In the genomic region with DNA sequence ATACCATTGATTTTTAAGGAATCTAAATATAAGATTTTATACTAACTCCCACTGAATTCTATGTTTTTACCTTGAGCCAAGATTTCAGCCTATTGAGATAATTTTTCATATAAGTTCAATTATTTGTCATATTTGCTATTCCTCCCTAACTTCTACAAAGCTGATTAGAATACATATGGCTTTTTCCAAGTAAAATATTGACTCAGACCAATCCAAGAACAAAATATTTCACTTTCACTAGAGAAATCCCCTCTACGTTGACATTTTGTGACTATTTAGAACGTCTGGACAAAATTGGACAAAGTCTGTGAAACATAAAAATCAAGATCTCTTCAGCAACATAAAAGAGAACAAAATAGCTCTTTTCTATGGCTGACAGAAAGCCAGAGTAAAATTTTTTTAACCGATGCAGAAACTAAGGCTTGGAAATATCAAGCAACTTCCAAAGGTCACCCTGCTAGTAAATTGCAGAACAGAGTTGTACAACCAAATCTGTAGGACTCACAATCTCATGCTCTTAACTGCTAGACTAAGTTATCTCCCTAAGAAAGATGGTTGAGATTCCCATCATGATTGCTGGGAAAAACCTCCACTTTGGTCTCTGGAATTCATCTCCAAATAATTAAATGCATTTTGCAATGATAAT, we compare ENCODE assay signal across 21 cellular contexts.
DNase-seq lines count a peak whose midpoint lies in the region; ATAC-seq and TF ChIP-seq lines count a peak whose summit lies in the region.
"Had no signal": no experiment of that assay in that cellular context is flagged by ENCODE, and none has a peak within 500 bp of the region (broad histone marks: within the 10 kb centered on the region; RNA-seq: fewer than 3 reads in every experiment).

No MANE protein-coding gene starts in this region.

- no peak for TF ChIP-seq POLR2A in body of pancreas (IDR thresholded peaks at IDR 0.05)

- TF ChIP-seq CTCF in tibial artery (IDR thresholded peaks at IDR 0.05) (no peak), body of pancreas (IDR thresholded peaks at IDR 0.05) (no peak)

- no peaks in the 10 kb centered on the region for H3K9me2 ChIP-seq in Karpas-422 (replicated peaks; ENCODE audit: insufficient read depth, low read length)

- intact Hi-C loops in tibial artery (cut with DNase I; ENCODE audit: low total_unique reads) = loop anchor here (10.0 kb wide), 1 partner anchor 721 kb away; no protein-coding TSS in a partner anchor
- intact Hi-C loops in body of pancreas (cut with DNase I) = loop anchor here (10.0 kb wide), 1 partner anchor 721 kb away; no protein-coding TSS in a partner anchor

- H3K27ac ChIP-seq in Karpas-422 (ENCODE audit: low read length) = peak overlapping the region; percentile 91
- peak overlapping the region; percentile 25 for H3K27ac ChIP-seq in angular gyrus (ENCODE audit: low read depth, low read length)
- H3K27ac ChIP-seq in tibial artery = peak overlapping the region; percentile 23 to 60
- no peak overlapping the region for H3K27ac ChIP-seq in body of pancreas
- H3K27ac ChIP-seq: A549; BLaER1 treated with 17β-estradiol and CSF1 and Interleukin-3, amounts not matched to agents 10 nM and 100 nM had no signal

- no peak overlapping the region for H3K4me3 ChIP-seq in Karpas-422 (ENCODE audit: low read length)
- H3K4me3 ChIP-seq in tibial artery = no peak overlapping the region
- no peak overlapping the region for H3K4me3 ChIP-seq in body of pancreas
- H3K4me3 ChIP-seq: A549; BLaER1 treated with 17β-estradiol and CSF1 and Interleukin-3, amounts not matched to agents 10 nM and 100 nM; HAP-1 had no signal

- peak; percentile 85 for ATAC-seq in left lobe of liver
- ATAC-seq in body of pancreas = no peak
- no peak for ATAC-seq in GM21825 (IDR thresholded peaks at IDR 0.05; ENCODE audit: unreplicated experiment)
- ATAC-seq: A549 had no signal

- H3K4me2 ChIP-seq in Karpas-422 (ENCODE audit: low read depth, low read length, poor library complexity, severe bottlenecking) = peak overlapping the region; percentile 56
- H3K4me2 ChIP-seq: A549; BLaER1 treated with 17β-estradiol and CSF1 and Interleukin-3, amounts not matched to agents 10 nM and 100 nM had no signal

- DNase-seq in Karpas-422 (no peak), left lobe of liver (ENCODE audit: low spot score) (no peak), tibial artery (no peak), body of pancreas (no peak), NCI-H748 (lab: John Stamatoyannopoulos, UW; ENCODE audit: unreplicated experiment) (no peak)
- DNase-seq: 8988T; ACHN; AML-193; BE2C; CD4-positive, alpha-beta T cell; CD8-positive, alpha-beta memory T cell; DMS53; DMS79 treated with DMSO at 0.1 percent for 48 hours; GF-D8; GOT3; HFFc6 had no signal

- H3K79me2 ChIP-seq in Karpas-422 (ENCODE audit: low read length) = no peaks in the 10 kb centered on the region

- no peaks in the 10 kb centered on the region for H4K20me1 ChIP-seq in Karpas-422 (ENCODE audit: insufficient read depth, low read depth, low read length)
- H4K20me1 ChIP-seq: BLaER1 treated with 17β-estradiol and CSF1 and Interleukin-3, amounts not matched to agents 10 nM and 100 nM had no signal

- peak overlapping the region; percentile 49; the same call in 1 of the 2 replicates for H3K9ac ChIP-seq in Karpas-422 (ENCODE audit: low read length)
- H3K9ac ChIP-seq: BLaER1 treated with 17β-estradiol and CSF1 and Interleukin-3, amounts not matched to agents 10 nM and 100 nM had no signal

- H2AFZ ChIP-seq in Karpas-422 (ENCODE audit: low read length) = peak overlapping the region; percentile 1; the same call in 1 of the 2 replicates

- H3K9me3 ChIP-seq in Karpas-422 (ENCODE audit: low read length) = no peaks in the 10 kb centered on the region
- no peaks in the 10 kb centered on the region for H3K9me3 ChIP-seq in tibial artery
- H3K9me3 ChIP-seq in body of pancreas = no peaks in the 10 kb centered on the region
- H3K9me3 ChIP-seq: A549; BE2C; BLaER1 treated with 17β-estradiol and CSF1 and Interleukin-3, amounts not matched to agents 10 nM and 100 nM; HAP-1 had no signal

- H3K36me3 ChIP-seq in Karpas-422 (ENCODE audit: insufficient read depth, low read length) (no peaks in the 10 kb centered on the region), tibial artery (no peaks in the 10 kb centered on the region), body of pancreas (replicated peaks in 1 of 2; ENCODE audit: insufficient read depth in 1 of 2, low read depth in 2 of 2) (no peaks in the 10 kb centered on the region)
- H3K36me3 ChIP-seq: BE2C, HAP-1 had no signal

- 30 to 32% methylated on average over 3 of the region's 3 CpGs for WGBS in body of pancreas, 2 donors

- peaks cover 54% of the 10 kb centered on the region for H3K4me1 ChIP-seq in Karpas-422 (ENCODE audit: low read length)
- H3K4me1 ChIP-seq in tibial artery = peaks cover 0 to 41% (median 10%) of the 10 kb centered on the region in 4 donors
- H3K4me1 ChIP-seq in body of pancreas = no peaks in the 10 kb centered on the region
- H3K4me1 ChIP-seq: A549; BE2C; BLaER1 treated with 17β-estradiol and CSF1 and Interleukin-3, amounts not matched to agents 10 nM and 100 nM had no signal

- no peaks in the 10 kb centered on the region for H3K27me3 ChIP-seq in Karpas-422 (ENCODE audit: low read length)
- H3K27me3 ChIP-seq in tibial artery = no peaks in the 10 kb centered on the region
- no peaks in the 10 kb centered on the region for H3K27me3 ChIP-seq in body of pancreas
- H3K27me3 ChIP-seq: BE2C; BLaER1 treated with 17β-estradiol and CSF1 and Interleukin-3, amounts not matched to agents 10 nM and 100 nM had no signal

Comparison
In these comparisons a context has a peak if more than half of its experiments do, and no peak if none do; other contexts are left out.
1. H3K27ac ChIP-seq: peak in Karpas-422 (single experiment), angular gyrus (single experiment) and tibial artery (2 of 2); none in body of pancreas (0 of 4).